In genomic region chr1:156537027-156537426, GRCh38 we compare ENCODE assay signal across 31 cellular contexts. TPM values are rescaled to one million over a fixed set of nuclear protein-coding genes. Genes with fewer than 3 reads are reported as not detected.
DNase-seq lines count a peak whose midpoint lies in the region; ATAC-seq, FAIRE-seq and TF ChIP-seq lines count a peak whose summit lies in the region.
"Had no signal": no experiment of that assay in that cellular context is flagged by ENCODE, and none has a peak within 500 bp of the region (broad histone marks: within the 10 kb centered on the region; RNA-seq: fewer than 3 reads in every experiment).

No MANE protein-coding gene starts in this region.

- TF ChIP-seq POLR2A in breast epithelium (IDR thresholded peaks at IDR 0.05) (no peak), esophagus muscularis mucosa (IDR thresholded peaks at IDR 0.05; ENCODE audit: low read depth) (no peak)

- no peak for ATAC-seq in upper lobe of right lung
- ATAC-seq: GM12878 had no signal

- POLR2A ChIA-PET in MCF 10A (lab: Yijun Ruan, JAX): interaction anchor here (0.6 kb wide), 1 partner anchor 21 kb away, joined by 3 read pairs; no protein-coding TSS in a partner anchor

- H3K27ac Mint-ChIP-seq in MCF 10A (ENCODE audit: low read depth, unreplicated experiment): peak overlapping the region; percentile 24
- H3K27ac Mint-ChIP-seq in HFFc6: peak overlapping the region; percentile 19; the same call in 1 of the 2 replicates

- H3K9me3 Mint-ChIP-seq in MCF 10A (ENCODE audit: unreplicated experiment) (no peaks in the 10 kb centered on the region), HFFc6 (no peaks in the 10 kb centered on the region)
- H3K9me3 Mint-ChIP-seq: CD14-positive monocyte; CD4-positive, alpha-beta memory T cell; CD8-positive, alpha-beta memory T cell had no signal

- no peak for TF ChIP-seq EP300 in esophagus muscularis mucosa (IDR thresholded peaks at IDR 0.05)

- TF ChIP-seq CTCF in MCF 10A (IDR thresholded peaks at IDR 0.05; ENCODE audit: unreplicated experiment): no peak
- TF ChIP-seq CTCF in breast epithelium (IDR thresholded peaks at IDR 0.05): no peak
- no peak for TF ChIP-seq CTCF in HFFc6 (IDR thresholded peaks at IDR 0.05)
- TF ChIP-seq CTCF in bronchial epithelial cell (IDR thresholded peaks at IDR 0.05; ENCODE audit: insufficient read depth, low read length, severe bottlenecking): no peak
- no peak for TF ChIP-seq CTCF in upper lobe of right lung (IDR thresholded peaks at IDR 0.05)
- no peak for TF ChIP-seq CTCF in esophagus muscularis mucosa (IDR thresholded peaks at IDR 0.05)

- 97% methylated on average over 9 of the region's 9 CpGs for WGBS in esophagus muscularis mucosa

- H3K27ac ChIP-seq in breast epithelium (no peak overlapping the region), upper lobe of right lung (no peak overlapping the region), esophagus muscularis mucosa (replicated peaks in 1 of 4) (no peak overlapping the region)
- H3K27ac ChIP-seq: BLaER1 had no signal

- CTCF ChIA-PET in MCF 10A (lab: Yijun Ruan, JAX): interaction anchor here (0.6 to 1.5 kb wide), 3 partner anchors 34 to 123 kb away, joined by 3 to 4 read pairs (median 4); no protein-coding TSS in a partner anchor

- H3K4me1 Mint-ChIP-seq in MCF 10A (ENCODE audit: insufficient read depth, unreplicated experiment) (no peaks in the 10 kb centered on the region), HFFc6 (ENCODE audit: low read depth) (peaks cover 8% of the 10 kb centered on the region; the same call in 1 of the 2 replicates)
- H3K4me1 Mint-ChIP-seq: CD4-positive, alpha-beta memory T cell; CD8-positive, alpha-beta memory T cell had no signal

- H3K4me3 Mint-ChIP-seq in MCF 10A (ENCODE audit: unreplicated experiment) (no peak overlapping the region), HFFc6 (no peak overlapping the region)
- H3K4me3 Mint-ChIP-seq: CD14-positive monocyte; CD4-positive, alpha-beta memory T cell; CD8-positive, alpha-beta memory T cell had no signal

- H3K9me3 ChIP-seq in breast epithelium (no peaks in the 10 kb centered on the region), upper lobe of right lung (no peaks in the 10 kb centered on the region), esophagus muscularis mucosa (no peaks in the 10 kb centered on the region)
- H3K9me3 ChIP-seq: BE2C, BLaER1 had no signal

- intact Hi-C loops in MCF 10A (cut with micrococcal nuclease) (no loop called here), breast epithelium (cut with DNase I; ENCODE audit: low total_unique reads) (no loop called here), upper lobe of right lung (cut with DNase I) (no loop called here), esophagus muscularis mucosa (cut with DNase I) (no loop called here)

- DNase-seq in MCF 10A (ENCODE audit: unreplicated experiment): no peak
- no peak for DNase-seq in breast epithelium (ENCODE audit: low spot score in 2 of 2)
- no peak for DNase-seq in HFFc6
- no peak for DNase-seq in bronchial epithelial cell (ENCODE audit: low read depth)
- DNase-seq in upper lobe of right lung: peak; percentile 58
- DNase-seq in CD1c-positive myeloid dendritic cell (ENCODE audit: extremely low spot score): no peak
- no peak for DNase-seq in esophagus muscularis mucosa (ENCODE audit: extremely low spot score)
- no peak for DNase-seq in cerebellar cortex (ENCODE audit: low spot score)
- DNase-seq: 8988T; ACHN; BE2C; C1 segment of cervical spinal cord; CD4-positive, alpha-beta memory T cell; CD8-positive, alpha-beta memory T cell; COR-L47; DMS 273 treated with DMSO at 0.1 percent for 48 hours; DMS153; DMS53; DMS79; DND-41; EL; GDM1 had no signal

- no peaks in the 10 kb centered on the region for H3K4me1 ChIP-seq in breast epithelium
- H3K4me1 ChIP-seq in upper lobe of right lung: no peaks in the 10 kb centered on the region
- no peaks in the 10 kb centered on the region for H3K4me1 ChIP-seq in esophagus muscularis mucosa
- H3K4me1 ChIP-seq: BE2C, BLaER1 had no signal

- H3K4me3 ChIP-seq in breast epithelium: no peak overlapping the region
- H3K4me3 ChIP-seq in bronchial epithelial cell (ENCODE audit: low read depth, low read length): no peak overlapping the region
- no peak overlapping the region for H3K4me3 ChIP-seq in upper lobe of right lung
- H3K4me3 ChIP-seq in esophagus muscularis mucosa: no peak overlapping the region
- H3K4me3 ChIP-seq: BLaER1, GM12878 had no signal

- BruUV-seq in MCF 10A (replicated peaks; lab: Mats Ljungman, UMichigan): no TSS peak

- no peaks in the 10 kb centered on the region for H3K36me3 ChIP-seq in breast epithelium
- H3K36me3 ChIP-seq in bronchial epithelial cell (ENCODE audit: control insufficient read depth, insufficient read depth, low read length): peaks cover 1% of the 10 kb centered on the region
- no peaks in the 10 kb centered on the region for H3K36me3 ChIP-seq in upper lobe of right lung
- H3K36me3 ChIP-seq in esophagus muscularis mucosa: no peaks in the 10 kb centered on the region

- peaks cover 23% of the 10 kb centered on the region for H3K36me3 Mint-ChIP-seq in MCF 10A (ENCODE audit: insufficient read depth, unreplicated experiment)
- H3K36me3 Mint-ChIP-seq in HFFc6 (ENCODE audit: low read depth): peaks cover 45% of the 10 kb centered on the region
- H3K36me3 Mint-ChIP-seq: CD4-positive, alpha-beta memory T cell; CD8-positive, alpha-beta memory T cell had no signal

- H3K27me3 ChIP-seq in breast epithelium: no peaks in the 10 kb centered on the region
- H3K27me3 ChIP-seq in bronchial epithelial cell (ENCODE audit: control insufficient read depth, insufficient read depth, low read length): no peaks in the 10 kb centered on the region
- H3K27me3 ChIP-seq in upper lobe of right lung: no peaks in the 10 kb centered on the region
- H3K27me3 ChIP-seq in esophagus muscularis mucosa: no peaks in the 10 kb centered on the region
- H3K27me3 ChIP-seq: BE2C, BLaER1 had no signal

- FAIRE-seq in bronchial epithelial cell (lab: Jason Lieb, UNC): peak; percentile 40
- FAIRE-seq: A204.1, GM12878, GM12892, GM18507 had no signal

- H3K27me3 Mint-ChIP-seq in MCF 10A (ENCODE audit: insufficient read depth, unreplicated experiment) (no peaks in the 10 kb centered on the region), HFFc6 (ENCODE audit: insufficient read depth) (peaks cover 7% of the 10 kb centered on the region)
- H3K27me3 Mint-ChIP-seq: CD4-positive, alpha-beta memory T cell; CD8-positive, alpha-beta memory T cell had no signal

RNA-seq across cellular contexts. Expression of gene IQGAP3, which starts 35.3 kb away (rescaled TPM):
- total RNA-seq in MCF 10A (2022): 36.4 and 48.3 TPM in 2 replicates
- 1 to 10 TPM in 1 of 3 donors, under 1 TPM in 2; under 0.01 to 1.4 (median 0.15) TPM for total RNA-seq in breast epithelium
- 10 to 100 TPM; 13.9 to 33.3 (median 29.0) TPM for total RNA-seq in HFFc6 (2021; fragmentation: NEBNext Ultra II Directional; extraction: Animal tissue kit (Norgen Biotek cat#: 25700))
- 0.53 and 1.7 TPM in 2 replicates for total RNA-seq in bronchial epithelial cell
- total RNA-seq in upper lobe of right lung: 1.3 TPM
- 1 to 10 TPM in 1 of 4 donors, under 1 TPM in 2, not detected in 1; 0.06 to 1.1 (median 0.50) TPM for total RNA-seq in esophagus muscularis mucosa
- total RNA-seq: CD4-positive, alpha-beta memory T cell had no signal

RNA-seq across cellular contexts. Expression of gene MEF2D, which starts 36.5 kb away (rescaled TPM):
- total RNA-seq in MCF 10A (2022) (113 and 131 TPM in 2 replicates), breast epithelium (10 to 100 TPM; 25.8 to 34.9 (median 32.1) TPM), bronchial epithelial cell (1.3 and 4.9 TPM in 2 replicates), upper lobe of right lung (60.8 TPM), esophagus muscularis mucosa (100 to 1,000 TPM in 3 of 4 donors, 10 to 100 TPM in 1; 78.0 to 138 (median 115) TPM)
- total RNA-seq in HFFc6 (2021; fragmentation: NEBNext Ultra II Directional; extraction: Animal tissue kit (Norgen Biotek cat#: 25700)): 10 to 100 TPM; 50.0 to 60.1 (median 56.8) TPM

RNA-seq across cellular contexts. Expression of gene TTC24, which starts 42.5 kb away (rescaled TPM):
- total RNA-seq in MCF 10A (2022): not detected in 2 replicates
- not detected for total RNA-seq in breast epithelium
- not detected for total RNA-seq in HFFc6 (2021; fragmentation: NEBNext Ultra II Directional; extraction: Animal tissue kit (Norgen Biotek cat#: 25700))
- total RNA-seq in bronchial epithelial cell: not detected in 2 replicates
- total RNA-seq in upper lobe of right lung: not detected
- not detected for total RNA-seq in esophagus muscularis mucosa
- total RNA-seq: A673, Daoy, G401 had no signal

RNA-seq across cellular contexts. Expression of gene NAXE, which starts 54.5 kb away (rescaled TPM):
- total RNA-seq in MCF 10A (2022) (141 and 155 TPM in 2 replicates), breast epithelium (10 to 100 TPM; 70.4 to 90.5 (median 75.5) TPM), bronchial epithelial cell (142 and 154 TPM in 2 replicates), upper lobe of right lung (69.2 TPM), esophagus muscularis mucosa (10 to 100 TPM; 73.5 to 98.0 (median 85.2) TPM)
- total RNA-seq in HFFc6 (2021; fragmentation: NEBNext Ultra II Directional; extraction: Animal tissue kit (Norgen Biotek cat#: 25700)): 10 to 100 TPM; 73.9 to 83.9 (median 76.7) TPM
